In genomic region chr3:114706591-114707224, GRCh38 we compare ENCODE assay signal across 1 cellular context.
A peak's percentile ranks its signal among the peaks of the same experiment; 100 is the strongest.
TF ChIP-seq lines count a peak whose summit lies in the region.

No MANE protein-coding gene starts in this region.

TF ChIP-seq in GM12878, 131 proteins besides CTCF, POLR2A, EP300 and RAD21 (continued from another document):
- TF ChIP-seq MTA2 (IDR thresholded peaks at IDR 0.05; ENCODE audit: low read depth), result peak; percentile 46; the same call in 1 of the 2 replicates
- TF ChIP-seq BRCA1 (IDR thresholded peaks at IDR 0.05; ENCODE audit: low read depth, low read length), result no peak
- peak; percentile 46; the same call in 1 of the 2 replicates for TF ChIP-seq BCL11A (IDR thresholded peaks at IDR 0.05; ENCODE audit: low read depth, low read length)
- peak; percentile 49; the same call in 1 of the 2 replicates for TF ChIP-seq TCF7 (IDR thresholded peaks at IDR 0.05; ENCODE audit: borderline replicate concordance)
- peak; percentile 70; the same call in 1 of the 2 replicates for TF ChIP-seq NFIC (IDR thresholded peaks at IDR 0.05; ENCODE audit: low read depth, low read length)
- TF ChIP-seq TBL1XR1 (IDR thresholded peaks at IDR 0.05; ENCODE audit: low read depth, low read length), result no peak
- TF ChIP-seq ATF2 (IDR thresholded peaks at IDR 0.05; ENCODE audit: low read length), result peak; percentile 90
- TF ChIP-seq SP1 (IDR thresholded peaks at IDR 0.05; ENCODE audit: low read depth, low read length), result no peak
- peak; percentile 19 to 32; a peak in 2 of 4 replicates for TF ChIP-seq BHLHE40 (IDR thresholded peaks at IDR 0.05; ENCODE audit: borderline replicate concordance in 1 of 2, low read depth in 2 of 2, low read length in 1 of 2)
- TF ChIP-seq ATF7 (IDR thresholded peaks at IDR 0.05; ENCODE audit: low read depth), result peak; percentile 94
- peak; percentile 77; the same call in 1 of the 2 replicates for TF ChIP-seq FOXM1 (IDR thresholded peaks at IDR 0.05; ENCODE audit: low read depth, low read length)
- 0 out of 2 replicates have a peak, but pooled peaks have one; percentile 43 for TF ChIP-seq EED (IDR thresholded peaks at IDR 0.05; ENCODE audit: low read depth)
- TF ChIP-seq MEF2A (IDR thresholded peaks at IDR 0.05; ENCODE audit: insufficient read depth, low read depth, low read length), result no peak
- TF ChIP-seq EGR1 (IDR thresholded peaks at IDR 0.05; ENCODE audit: borderline replicate concordance in 1 of 2, low read depth in 2 of 2, low read length in 2 of 2), result peak in 1 of 2 experiments; percentile 38; a peak in 1 of 3 replicates
- TF ChIP-seq NRF1 (conservative IDR thresholded peaks at IDR 0.05; ENCODE audit: low read depth, low read length), result no peak
- peak; percentile 46; the same call in 1 of the 2 replicates for TF ChIP-seq NR2F1 (conservative IDR thresholded peaks at IDR 0.05)
- TF ChIP-seq BCL3 (IDR thresholded peaks at IDR 0.05; ENCODE audit: borderline replicate concordance, insufficient read depth, low read depth, low read length, poor library complexity, severe bottlenecking), result peak; percentile 59
- peak; percentile 77 for TF ChIP-seq RUNX3 (IDR thresholded peaks at IDR 0.05; ENCODE audit: low read length)
- TF ChIP-seq YY1 (IDR thresholded peaks at IDR 0.05; ENCODE audit: low read depth, low read length), result no peak
- TF ChIP-seq PAX5 (IDR thresholded peaks at IDR 0.05; ENCODE audit: borderline replicate concordance, low read depth, low read length), result peak; percentile 64; the same call in 1 of the 2 replicates
- TF ChIP-seq CREM (IDR thresholded peaks at IDR 0.05; ENCODE audit: low read depth), result peak; percentile 80
- TF ChIP-seq CBFB (IDR thresholded peaks at IDR 0.05; ENCODE audit: low read depth), result 0 out of 2 replicates have a peak, but pooled peaks have one; percentile 27
- TF ChIP-seq TCF12 (IDR thresholded peaks at IDR 0.05; ENCODE audit: low read depth, low read length), result peak; percentile 28; the same call in 1 of the 2 replicates
- peak; percentile 84 for TF ChIP-seq JUNB (IDR thresholded peaks at IDR 0.05)
